In the genomic region with DNA sequence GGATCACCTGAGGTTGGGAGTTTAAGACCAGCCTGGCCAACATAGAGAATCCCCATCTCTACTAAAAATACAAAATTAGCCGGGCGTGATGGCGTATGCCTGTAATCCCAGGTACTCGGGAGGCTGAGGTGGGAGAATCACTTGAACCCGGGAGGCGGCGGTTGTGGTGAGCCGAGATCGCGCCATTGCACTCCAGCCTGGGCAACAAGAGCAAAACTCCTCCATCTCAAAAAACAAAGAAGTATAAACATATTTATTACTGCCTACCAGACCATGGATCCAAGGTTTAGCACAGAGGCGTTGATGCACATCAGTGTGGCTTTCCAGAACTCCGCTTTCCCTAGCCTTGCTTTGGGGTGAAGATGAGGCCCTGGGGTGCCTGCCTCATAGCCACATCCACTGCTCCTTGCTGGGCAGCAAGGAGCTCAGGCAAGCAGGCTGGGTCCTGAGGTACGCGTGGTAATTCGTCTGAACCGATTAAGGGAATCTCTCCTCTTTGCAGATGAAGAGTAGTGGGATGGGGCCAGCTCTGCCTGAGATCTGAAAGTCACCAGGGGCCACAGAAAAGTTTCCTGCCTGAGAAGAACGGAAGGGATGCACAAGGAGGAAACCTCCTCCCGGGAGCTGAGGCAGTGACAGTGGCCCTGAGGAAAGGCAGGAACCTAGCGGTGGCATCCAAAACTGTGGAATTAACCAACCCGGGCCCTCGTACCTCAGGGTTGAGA, we compare ENCODE assay signal across 1 cellular context.
TF ChIP-seq lines count a peak whose summit lies in the region.

No MANE protein-coding gene starts in this region.

TF ChIP-seq in H1, 55 proteins besides CTCF, POLR2A, EP300 and RAD21:
- no peak for TF ChIP-seq GTF2F1 (IDR thresholded peaks at IDR 0.05; ENCODE audit: borderline replicate concordance, low read depth, low read length)
